10 cellular contexts compared by ENCODE assay signal in the genomic region with DNA sequence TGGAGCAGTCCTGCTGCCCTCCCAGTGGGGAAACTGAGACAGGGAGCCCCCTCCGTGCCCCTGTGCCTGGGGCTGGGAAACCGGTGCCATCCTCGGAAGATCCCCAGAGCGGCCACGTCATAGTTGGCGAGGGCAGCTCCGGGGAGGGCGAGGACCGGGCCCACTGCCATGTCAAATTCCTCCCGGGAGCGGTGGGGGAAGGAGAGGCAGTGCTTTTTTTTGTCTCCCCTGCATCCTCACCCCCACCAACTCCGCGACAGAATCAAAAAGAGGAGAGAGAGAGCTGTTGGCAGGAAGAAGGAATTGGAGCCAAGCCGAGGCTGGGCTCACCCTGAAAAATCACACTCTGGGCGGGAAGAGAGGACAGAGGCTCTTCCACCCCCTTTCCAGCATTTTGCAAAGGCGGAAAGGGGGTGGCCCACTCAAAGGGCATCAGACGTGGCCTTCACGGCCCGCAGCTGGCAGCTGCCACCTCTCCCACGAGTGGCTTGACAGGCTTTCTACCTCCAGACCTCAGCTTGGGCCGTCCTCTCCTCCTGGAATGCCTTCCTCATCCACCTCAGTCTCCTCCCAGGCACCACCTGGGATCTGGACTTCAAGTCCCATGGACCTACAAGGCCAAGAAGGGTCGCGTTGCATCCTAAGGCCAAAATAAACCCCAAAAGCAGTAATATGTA. TPM values are rescaled to one million over a fixed set of nuclear protein-coding genes. Genes with fewer than 3 reads are reported as not detected.
DNase-seq lines count a peak whose midpoint lies in the region; ATAC-seq and TF ChIP-seq lines count a peak whose summit lies in the region.
"Had no signal": no experiment of that assay in that cellular context is flagged by ENCODE, and none has a peak within 500 bp of the region (broad histone marks: within the 10 kb centered on the region; RNA-seq: fewer than 3 reads in every experiment).

No MANE protein-coding gene starts in this region.

- peak; percentile 23 for DNase-seq in NCI-H345 (lab: John Stamatoyannopoulos, UW)
- DNase-seq in NCI-H345 treated with DMSO at 0.1 percent for 48 hours (lab: John Stamatoyannopoulos, UW; ENCODE audit: unreplicated experiment), result no peak
- DNase-seq in esophagus squamous epithelium (lab: John Stamatoyannopoulos, UW), result no peak
- DNase-seq in iPS-NIHi11 (ENCODE audit: low spot score), result no peak
- DNase-seq in activated T-cell treated with anti-CD3 and anti-CD28 coated beads, Interleukin-2, amount 50 U/mL, for 4 hours, result no peak
- no peak for DNase-seq in foreskin keratinocyte
- DNase-seq: activated effector memory CD4-positive, alpha-beta T cell treated with Interleukin-2 at 50 U/mL for 16 hours had no signal

- 18 to 29% methylated on average over 10 to 11 of the region's 23 CpGs for WGBS in esophagus squamous epithelium, 2 donors

- TF ChIP-seq CTCF in esophagus squamous epithelium (IDR thresholded peaks at IDR 0.05) (no peak), foreskin keratinocyte (conservative IDR thresholded peaks at IDR 0.05) (no peak)

- H3K36me3 ChIP-seq in esophagus squamous epithelium, result no peaks in the 10 kb centered on the region
- no peaks in the 10 kb centered on the region for H3K36me3 ChIP-seq in muscle layer of colon (ENCODE audit: insufficient read depth, low read length)

- H3K4me1 ChIP-seq in esophagus squamous epithelium (peaks cover 31 to 81% (median 38%) of the 10 kb centered on the region in 3 donors), muscle layer of colon (ENCODE audit: insufficient read depth, low read length) (peaks cover 17% of the 10 kb centered on the region), foreskin keratinocyte (no peaks in the 10 kb centered on the region)

- intact Hi-C loops in esophagus squamous epithelium (cut with DNase I), result no loop called here

- no peaks in the 10 kb centered on the region for H3K27me3 Mint-ChIP-seq in activated T-cell treated with anti-CD3 and anti-CD28 coated beads, Interleukin-2, amount 50 U/mL, for 4 hours (ENCODE audit: low read depth)

- H3K4me1 Mint-ChIP-seq in activated T-cell treated with anti-CD3 and anti-CD28 coated beads, Interleukin-2, amount 50 U/mL, for 4 hours (ENCODE audit: low read depth), result peaks cover 2% of the 10 kb centered on the region
- H3K4me1 Mint-ChIP-seq: stimulated activated effector memory CD8-positive, alpha-beta T cell treated with anti-CD3 and anti-CD28 coated beads, Interleukin-12 subunit alpha, Interleukin-12 subunit beta, amount 100 ng/mL, for 72 hours had no signal

- no peaks in the 10 kb centered on the region for H3K9me3 Mint-ChIP-seq in activated T-cell treated with anti-CD3 and anti-CD28 coated beads, Interleukin-2, amount 50 U/mL, for 4 hours
- H3K9me3 Mint-ChIP-seq: stimulated activated effector memory CD8-positive, alpha-beta T cell treated with anti-CD3 and anti-CD28 coated beads, Interleukin-12 subunit alpha, Interleukin-12 subunit beta, amount 100 ng/mL, for 72 hours had no signal

- no peaks in the 10 kb centered on the region for H3K9me3 ChIP-seq in esophagus squamous epithelium
- no peaks in the 10 kb centered on the region for H3K9me3 ChIP-seq in muscle layer of colon (ENCODE audit: low read length)

- H3K4me3 Mint-ChIP-seq in activated T-cell treated with anti-CD3 and anti-CD28 coated beads, Interleukin-2, amount 50 U/mL, for 4 hours, result no peak overlapping the region
- H3K4me3 Mint-ChIP-seq: stimulated activated effector memory CD8-positive, alpha-beta T cell treated with anti-CD3 and anti-CD28 coated beads, Interleukin-12 subunit alpha, Interleukin-12 subunit beta, amount 100 ng/mL, for 72 hours had no signal

- TF ChIP-seq POLR2A in esophagus squamous epithelium (IDR thresholded peaks at IDR 0.05), result no peak

- H3K27ac ChIP-seq in esophagus squamous epithelium (peak overlapping the region; percentile 78 to 93 (median 88)), muscle layer of colon (ENCODE audit: low read depth, low read length) (peak overlapping the region; percentile 92), foreskin keratinocyte (no peak overlapping the region)

- H3K27me3 ChIP-seq in esophagus squamous epithelium, result no peaks in the 10 kb centered on the region
- H3K27me3 ChIP-seq in muscle layer of colon (ENCODE audit: control insufficient read depth in 1 of 2, insufficient read depth in 2 of 2, low read length in 2 of 2), result no peaks in the 10 kb centered on the region
- H3K27me3 ChIP-seq in foreskin keratinocyte, result no peaks in the 10 kb centered on the region

- H3K9ac ChIP-seq in muscle layer of colon (ENCODE audit: low read length), result peak overlapping the region; percentile 22

- no peaks in the 10 kb centered on the region for H3K36me3 Mint-ChIP-seq in activated T-cell treated with anti-CD3 and anti-CD28 coated beads, Interleukin-2, amount 50 U/mL, for 4 hours (ENCODE audit: insufficient read depth)
- H3K36me3 Mint-ChIP-seq: stimulated activated effector memory CD8-positive, alpha-beta T cell treated with anti-CD3 and anti-CD28 coated beads, Interleukin-12 subunit alpha, Interleukin-12 subunit beta, amount 100 ng/mL, for 72 hours had no signal

- no peak for ATAC-seq in HG02981 (IDR thresholded peaks at IDR 0.05; ENCODE audit: unreplicated experiment)
- no peak for ATAC-seq in activated T-cell treated with anti-CD3 and anti-CD28 coated beads, Interleukin-2, amount 50 U/mL, for 4 hours
- no peak for ATAC-seq in foreskin keratinocyte
- ATAC-seq: stimulated activated effector memory CD8-positive, alpha-beta T cell treated with anti-CD3 and anti-CD28 coated beads, Interleukin-12 subunit alpha, Interleukin-12 subunit beta, amount 100 ng/mL, for 72 hours had no signal

- H3K4me3 ChIP-seq in esophagus squamous epithelium (peak overlapping the region in 3 of 4 donors; percentile 3 to 50 (median 6)), muscle layer of colon (ENCODE audit: low read depth in 1 of 2, low read length in 2 of 2) (peak overlapping the region; percentile 7 to 44)

RNA-seq across cellular contexts. Expression of a gene that starts 19.6 kb away (rescaled TPM):
- total RNA-seq in esophagus squamous epithelium, result 10 to 100 TPM; 40.8 to 80.9 (median 61.0) TPM
- total RNA-seq in activated T-cell treated with anti-CD3 and anti-CD28 coated beads, Interleukin-2, amount 50 U/mL, for 4 hours, result 10 to 100 TPM; 26.0 to 33.6 (median 30.3) TPM
- total RNA-seq in foreskin keratinocyte, result 43.6 and 45.1 TPM in 2 replicates
- polyA plus RNA-seq in foreskin keratinocyte, result 17.7 and 20.3 TPM in 2 replicates
